In the genomic region with DNA sequence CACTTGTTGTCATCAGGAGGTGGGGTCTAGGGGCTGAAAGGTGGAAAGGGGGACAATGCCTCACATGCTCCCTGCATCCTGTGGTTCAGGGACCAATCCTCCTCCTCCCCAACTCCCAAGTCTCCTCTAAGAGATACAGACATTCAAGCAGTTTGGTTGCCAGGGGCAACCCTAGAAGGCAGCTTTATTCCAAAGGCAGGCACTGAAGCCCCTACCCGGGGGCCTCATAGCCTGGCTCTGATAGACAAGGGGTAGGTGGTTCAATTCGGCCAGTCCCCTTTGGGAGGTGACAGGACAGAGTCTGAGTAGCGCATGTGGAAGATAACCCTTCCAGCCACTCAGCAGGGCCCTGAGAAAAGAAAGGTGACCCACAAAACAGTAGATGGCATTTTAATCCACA, we compare ENCODE assay signal across 18 cellular contexts.
"Had no signal": no experiment of that assay in that cellular context is flagged by ENCODE, and none has a peak within 500 bp of the region (broad histone marks: within the 10 kb centered on the region; RNA-seq: fewer than 3 reads in every experiment).

No MANE protein-coding gene starts in this region.

- ATAC-seq: gastrocnemius medialis; left colon; natural killer cell; stimulated activated naive B cell treated with anti-CD40 and anti-IgM and Interleukin-4, amounts not matched to agents 10 μg/mL and 1 μg/mL and 100 μg/mL, for 72 hours had no signal

- H3K4me3 ChIP-seq: gastrocnemius medialis, tibial nerve had no signal

- H3K27me3 ChIP-seq: brain microvascular endothelial cell, tibial nerve had no signal

- H3K36me3 ChIP-seq: brain microvascular endothelial cell, gastrocnemius medialis, tibial nerve had no signal

- H3K9me3 ChIP-seq: gastrocnemius medialis, tibial nerve had no signal

- DNase-seq: activated CD4-positive, alpha-beta T cell treated with anti-CD3 and anti-CD28 coated beads, Interleukin-2, amount 10 ng/mL, durations not matched to agents 24 days and 14 days; activated CD4-positive, CD25-positive, alpha-beta regulatory T cell; activated CD8-positive, alpha-beta memory T cell treated with anti-CD3 and anti-CD28 coated beads for 24 hours; activated gamma-delta T cell treated with Interleukin-2 at 50 U/mL for 16 hours; brain microvascular endothelial cell; cerebellar nuclear complex; erythroblast; gastrocnemius medialis; left colon; natural killer cell; stimulated activated CD4-positive, alpha-beta T cell treated with anti-CD3 and anti-CD28 coated beads, Interleukin-4, amount 100 ng/mL, for 1 hour; stimulated activated naive B cell treated with anti-CD40 and anti-IgM and Interleukin-4, amounts not matched to agents 10 μg/mL and 1 μg/mL and 100 μg/mL, for 72 hours; SW 1271 had no signal

- H3K27ac ChIP-seq: brain microvascular endothelial cell, gastrocnemius medialis, tibial nerve had no signal

- H3K9me3 Mint-ChIP-seq: activated CD4-positive, alpha-beta T cell treated with anti-CD3 and anti-CD28 coated beads, Interleukin-2, amount 10 ng/mL, durations not matched to agents 24 days and 14 days; dendritic cell treated with granulocyte-macrophage colony-stimulating factor and Interleukin-4, amounts not matched to agents 40 ng/mL and 50 ng/mL, for 4 days; memory B cell; natural killer cell; stimulated activated naive B cell treated with anti-CD40 and anti-IgM and Interleukin-4, amounts not matched to agents 10 μg/mL and 1 μg/mL and 100 μg/mL, for 72 hours; T-helper 2 cell treated with Interferon-gamma antibody and Interleukin-4, amounts not matched to agents 5 μg/mL and 100 μg/mL, for 36 hours had no signal

- H3K27ac Mint-ChIP-seq: activated CD4-positive, alpha-beta T cell treated with anti-CD3 and anti-CD28 coated beads, Interleukin-2, amount 10 ng/mL, durations not matched to agents 24 days and 14 days; activated naive CD8-positive, alpha-beta T cell; memory B cell; natural killer cell; T-helper 2 cell treated with Interferon-gamma antibody and Interleukin-4, amounts not matched to agents 5 μg/mL and 100 μg/mL, for 36 hours had no signal

- H3K4me1 ChIP-seq: gastrocnemius medialis had no signal

- H3K4me3 Mint-ChIP-seq: activated CD4-positive, alpha-beta T cell treated with anti-CD3 and anti-CD28 coated beads, Interleukin-2, amount 10 ng/mL, durations not matched to agents 24 days and 14 days; activated naive CD8-positive, alpha-beta T cell; dendritic cell treated with granulocyte-macrophage colony-stimulating factor and Interleukin-4, amounts not matched to agents 40 ng/mL and 50 ng/mL, for 4 days; memory B cell; natural killer cell; stimulated activated naive B cell treated with anti-CD40 and anti-IgM and Interleukin-4, amounts not matched to agents 10 μg/mL and 1 μg/mL and 100 μg/mL, for 72 hours; T-helper 2 cell treated with Interferon-gamma antibody and Interleukin-4, amounts not matched to agents 5 μg/mL and 100 μg/mL, for 36 hours had no signal

- H3K36me3 Mint-ChIP-seq: activated naive CD8-positive, alpha-beta T cell; memory B cell; natural killer cell; stimulated activated naive B cell treated with anti-CD40 and anti-IgM and Interleukin-4, amounts not matched to agents 10 μg/mL and 1 μg/mL and 100 μg/mL, for 72 hours had no signal
